ENCODE assay signal across 8 cellular contexts in genomic region chr1:225454733-225455132, GRCh38. TPM values are rescaled to one million over a fixed set of nuclear protein-coding genes. Genes with fewer than 3 reads are reported as not detected.
DNase-seq lines count a peak whose midpoint lies in the region; ATAC-seq, FAIRE-seq and TF ChIP-seq lines count a peak whose summit lies in the region.

No MANE protein-coding gene starts in this region.

- H4K20me1 ChIP-seq in GM23248 (ENCODE audit: insufficient read depth), result no peaks in the 10 kb centered on the region

- peak overlapping the region; percentile 40 to 60; a peak in 5 of 6 replicates for H3K27ac ChIP-seq in A549
- H3K27ac ChIP-seq in GM23248, result peak overlapping the region; percentile 12; the same call in 1 of the 2 replicates
- no peak overlapping the region for H3K27ac ChIP-seq in pancreas

- 7% methylated on average over 5 of the region's 5 CpGs for WGBS in A549 (ENCODE audit: missing lambda C conversion rate)
- 3 to 6% methylated on average over 5 of the region's 5 CpGs for WGBS in GM23248 (ENCODE audit: low coverage in 1 of 2, low lambda C conversion rate in 2 of 2, missing lambda C conversion rate in 2 of 2), 2 experiments
- WGBS in pancreas, 2 donors, result 48 to 56% methylated on average over 5 of the region's 5 CpGs

- no peaks in the 10 kb centered on the region for H3K9me3 Mint-ChIP-seq in T-cell

- no peaks in the 10 kb centered on the region for H3K27me3 Mint-ChIP-seq in T-cell

- peaks cover 37% of the 10 kb centered on the region for H3K4me1 ChIP-seq in A549
- H3K4me1 ChIP-seq in GM23248 (ENCODE audit: insufficient read depth), result peaks cover 20% of the 10 kb centered on the region
- peaks cover 0 to 13% (median 8%) of the 10 kb centered on the region in 3 donors for H3K4me1 ChIP-seq in pancreas

- H3K36me3 ChIP-seq in GM23248 (ENCODE audit: low read depth), result no peaks in the 10 kb centered on the region
- H3K36me3 ChIP-seq in bronchial epithelial cell (ENCODE audit: control insufficient read depth, insufficient read depth, low read length), result no peaks in the 10 kb centered on the region
- H3K36me3 ChIP-seq in pancreas, result no peaks in the 10 kb centered on the region

- peak overlapping the region; percentile 55 to 75 for H3K27ac Mint-ChIP-seq in T-cell

- no peak for TF ChIP-seq EP300 in A549 (IDR thresholded peaks at IDR 0.05)

- POLR2A ChIA-PET in A549 (lab: Yijun Ruan, JAX), result no interaction called here
- POLR2A ChIA-PET in T-cell (lab: Charles Lee), result interaction anchor here in 1 of 2 donors (0.9 kb wide), 1 partner anchor 10 kb away, joined by 5 read pairs; no protein-coding TSS in a partner anchor

- TF ChIP-seq RAD21 in A549 (conservative IDR thresholded peaks at IDR 0.05 in 1 of 2, IDR thresholded peaks at IDR 0.05 in 1 of 2), result no peak

- CTCF ChIA-PET in A549 (lab: Yijun Ruan, JAX), result interaction anchor here (0.9 to 13.1 kb wide), 7 partner anchors 9 to 477 kb away, joined by 3 to 138 read pairs (median 4); partner anchors contain the start of gene SRP9
- CTCF ChIA-PET in T-cell (lab: Charles Lee), result interaction anchor here in 1 of 2 donors (1.2 kb wide), 1 partner anchor 13 kb away, joined by 4 read pairs; no protein-coding TSS in a partner anchor

- TF ChIP-seq POLR2A in A549 (IDR thresholded peaks at IDR 0.05; ENCODE audit: low read length), result no peak

- in situ Hi-C loops in GM23248 (cut with MboI), result no loop called here

- no peaks in the 10 kb centered on the region for H3K9me3 ChIP-seq in A549
- H3K9me3 ChIP-seq in GM23248 (ENCODE audit: low read depth), result no peaks in the 10 kb centered on the region
- no peaks in the 10 kb centered on the region for H3K9me3 ChIP-seq in pancreas

- no peak overlapping the region for H3K9ac ChIP-seq in GM23248

- DNase-seq in A549 (ENCODE audit: low read depth in 1 of 2, low spot score in 1 of 2) (peak; percentile 68 to 89), GM23248 (peak; percentile 92), T-cell (peak in 15 of 34 experiments; percentile 21 to 63 (median 41)), bronchial epithelial cell (ENCODE audit: low read depth) (peak; percentile 96), pancreas (peak in 2 of 6 donors; percentile 22 to 52), T1000 (lab: John Stamatoyannopoulos, UW) (no peak), iPS-NIHi7 (ENCODE audit: extremely low spot score) (no peak)

- H3K27me3 ChIP-seq in GM23248 (replicated peaks; ENCODE audit: insufficient read depth) (no peaks in the 10 kb centered on the region), bronchial epithelial cell (ENCODE audit: control insufficient read depth, insufficient read depth, low read length) (no peaks in the 10 kb centered on the region), pancreas (no peaks in the 10 kb centered on the region)

- no peaks in the 10 kb centered on the region for H3K36me3 Mint-ChIP-seq in T-cell

- TF ChIP-seq CTCF in A549 (IDR thresholded peaks at IDR 0.05) (no peak), bronchial epithelial cell (IDR thresholded peaks at IDR 0.05; ENCODE audit: insufficient read depth, low read length, severe bottlenecking) (no peak), pancreas (IDR thresholded peaks at IDR 0.05) (no peak)

- no peak overlapping the region for H2AFZ ChIP-seq in GM23248

- H3K9me2 ChIP-seq in GM23248 (ENCODE audit: insufficient read depth), result no peaks in the 10 kb centered on the region

- H3K4me1 Mint-ChIP-seq in T-cell, result peaks cover 23 to 40% (median 26%) of the 10 kb centered on the region in 3 donors

- ATAC-seq in A549, result peak; percentile 90 to 95
- peak; percentile 53 to 91 (median 76) for ATAC-seq in T-cell (replicated peaks in 1 of 4)
- peak; percentile 61 to 82 (median 69) for ATAC-seq in pancreas
- ATAC-seq in HG03135 (IDR thresholded peaks at IDR 0.05; ENCODE audit: unreplicated experiment), result no peak

- H3K4me2 ChIP-seq in A549 (peak overlapping the region; percentile 83), GM23248 (ENCODE audit: unreplicated experiment) (peak overlapping the region; percentile 27)

- H3K4me3 ChIP-seq in A549, result no peak overlapping the region; the same call in 2 of the 3 replicates
- peak overlapping the region; percentile 5; the same call in 1 of the 2 replicates for H3K4me3 ChIP-seq in GM23248
- H3K4me3 ChIP-seq in bronchial epithelial cell (ENCODE audit: low read depth, low read length), result no peak overlapping the region
- H3K4me3 ChIP-seq in pancreas, result no peak overlapping the region

- intact Hi-C loops in pancreas (cut with DNase I), result no loop called here

- peak; percentile 56 for FAIRE-seq in A549 (lab: Jason Lieb, UNC)
- peak; percentile 97 for FAIRE-seq in bronchial epithelial cell (lab: Jason Lieb, UNC)
- no peak for FAIRE-seq in pancreas (lab: Jason Lieb, UNC)

- no peak overlapping the region for H3K4me3 Mint-ChIP-seq in T-cell

- H3F3A ChIP-seq in GM23248 (ENCODE audit: insufficient read depth), result peaks cover 24% of the 10 kb centered on the region

- no peaks in the 10 kb centered on the region for H3K79me2 ChIP-seq in GM23248 (ENCODE audit: insufficient read depth)

TF ChIP-seq in A549, 52 proteins besides CTCF, POLR2A, EP300 and RAD21:
- TF ChIP-seq JUNB (IDR thresholded peaks at IDR 0.05) (peak; percentile 48; the same call in 1 of the 2 replicates), NFE2L2 (conservative IDR thresholded peaks at IDR 0.05; ENCODE audit: low read length) (0 out of 2 replicates have a peak, but pooled peaks have one; percentile 8), BHLHE40 (IDR thresholded peaks at IDR 0.05; ENCODE audit: low read depth, low read length) (no peak), FOSL2 (IDR thresholded peaks at IDR 0.05) (peak; percentile 51), FOSL2 (CRISPR knock-in tag; IDR thresholded peaks at IDR 0.05) (peak; percentile 79)

RNA-seq across cellular contexts. Expression of gene LBR, which starts 26.9 kb away (rescaled TPM):
- polyA plus RNA-seq in A549 (2011; rRNA removed), result 54.6 and 68.7 TPM in 2 replicates
- 20.9 and 26.8 TPM in 2 replicates for polyA plus RNA-seq in A549 (2012; cell fraction: cytosol; rRNA removed)
- 26.0 and 49.8 TPM in 2 replicates for polyA plus RNA-seq in A549 (2012; cell fraction: nucleus; rRNA removed)
- polyA plus RNA-seq in A549 (2017; fragmentation: RNase III; extraction: RNeasy Plus Mini Kit Qiagen cat#74134 plus additional on column Dnase treatment), result 39.2 to 40.8 TPM (median 39.8 TPM) in 3 replicates
- 50.6 and 60.7 TPM in 2 replicates for polyA minus RNA-seq in A549 (2011; rRNA and poly(A)+ RNA removed)
- total RNA-seq in GM23248 (2014; rRNA removed; shearing (Covaris generic)), result 12.3 and 13.5 TPM in 2 replicates
- polyA plus RNA-seq in GM23248 (2016; fragmentation: Nextera tagmentation; extraction: Ambion mirVana), result 16.8 and 19.0 TPM in 2 replicates
- 100 to 1,000 TPM; 105 to 142 (median 118) TPM for total RNA-seq in T-cell
- 25.3 and 35.8 TPM in 2 replicates for total RNA-seq in bronchial epithelial cell
- total RNA-seq in pancreas, result 10 to 100 TPM; 18.3 to 31.6 (median 19.9) TPM
- polyA plus RNA-seq in pancreas, result 10 to 100 TPM; 12.3 to 17.0 TPM

Comparison
In these comparisons a context has a peak if more than half of its experiments do, and no peak if none do; other contexts are left out.
1. DNase-seq: peak in A549 (2 of 2), GM23248 (single experiment) and bronchial epithelial cell (single experiment); none in T1000 (single experiment) and iPS-NIHi7 (single experiment).
2. H3K27ac ChIP-seq: peak in A549 (2 of 2) and GM23248 (single experiment); none in pancreas (0 of 4).